9 cellular contexts compared by ENCODE assay signal in genomic region chr22:22810018-22810427, GRCh38.
DNase-seq lines count a peak whose midpoint lies in the region; ATAC-seq and TF ChIP-seq lines count a peak whose summit lies in the region.
"Had no signal": no experiment of that assay in that cellular context is flagged by ENCODE, and none has a peak within 500 bp of the region (broad histone marks: within the 10 kb centered on the region; RNA-seq: fewer than 3 reads in every experiment).

No MANE protein-coding gene starts in this region.

- H3K4me3 ChIP-seq in brain microvascular endothelial cell (ENCODE audit: low read depth, low read length) (no peak overlapping the region), lung (no peak overlapping the region)
- H3K4me3 ChIP-seq: BLaER1 treated with 17β-estradiol and CSF1 and Interleukin-3, amounts not matched to agents 10 nM and 100 nM had no signal

- TF ChIP-seq CTCF in brain microvascular endothelial cell (IDR thresholded peaks at IDR 0.05; ENCODE audit: low read depth, low read length, missing control alignments) (peak; percentile 87), lung (IDR thresholded peaks at IDR 0.05; ENCODE audit: control extremely low read depth, extremely low read depth) (no peak)

- peaks cover 0 to 2% of the 10 kb centered on the region in 2 donors for H3K9me3 ChIP-seq in lung (ENCODE audit: control insufficient read depth in 2 of 2, insufficient read depth in 1 of 2, low read length in 1 of 2)
- H3K9me3 ChIP-seq: BLaER1 treated with 17β-estradiol and CSF1 and Interleukin-3, amounts not matched to agents 10 nM and 100 nM had no signal

- H3K27ac ChIP-seq in brain microvascular endothelial cell: no peak overlapping the region
- H3K27ac ChIP-seq in lung (ENCODE audit: low read depth in 1 of 2, low read length in 1 of 2): no peak overlapping the region
- H3K27ac ChIP-seq: BLaER1 treated with 17β-estradiol and CSF1 and Interleukin-3, amounts not matched to agents 10 nM and 100 nM had no signal

- ATAC-seq in lung (ENCODE audit: insufficient read depth, low FRiP score) (no peak), HG02759 (IDR thresholded peaks at IDR 0.05; ENCODE audit: unreplicated experiment) (no peak), HG03097 (IDR thresholded peaks at IDR 0.05; ENCODE audit: low FRiP score, unreplicated experiment) (no peak)

- WGBS in lung, 2 donors: 61% methylated on average over 5 of the region's 5 CpGs

- no peaks in the 10 kb centered on the region for H3K4me1 ChIP-seq in lung (ENCODE audit: control insufficient read depth in 2 of 2, insufficient read depth in 2 of 2, low read length in 2 of 2)

- H3K27me3 ChIP-seq in brain microvascular endothelial cell (replicated peaks) (peaks cover 17% of the 10 kb centered on the region), lung (ENCODE audit: control insufficient read depth, insufficient read depth) (no peaks in the 10 kb centered on the region)
- H3K27me3 ChIP-seq: BLaER1 treated with 17β-estradiol and CSF1 and Interleukin-3, amounts not matched to agents 10 nM and 100 nM had no signal

- DNase-seq in NCI-H2196 (lab: John Stamatoyannopoulos, UW; ENCODE audit: unreplicated experiment) (peak; percentile 15), NCI-H2196 treated with DMSO at 0.1 percent for 48 hours (lab: John Stamatoyannopoulos, UW; ENCODE audit: unreplicated experiment) (no peak), T-helper 9 cell (peak; percentile 80), brain microvascular endothelial cell (no peak), lung (ENCODE audit: low spot score) (peak; percentile 28)
- peak; percentile 29 for DNase-seq in stimulated activated CD8-positive, alpha-beta memory T cell treated with anti-CD3 and anti-CD28 coated beads, Interleukin-7, amount 100 ng/mL, for 24 hours (ENCODE audit: low read depth)

- H3K36me3 ChIP-seq in brain microvascular endothelial cell (replicated peaks) (no peaks in the 10 kb centered on the region), lung (ENCODE audit: control insufficient read depth in 2 of 2, insufficient read depth in 2 of 2, low read length in 2 of 2) (no peaks in the 10 kb centered on the region)
- H3K36me3 ChIP-seq: BLaER1 treated with 17β-estradiol and CSF1 and Interleukin-3, amounts not matched to agents 10 nM and 100 nM had no signal

- in situ Hi-C loops in brain microvascular endothelial cell (cut with HindIII; ENCODE audit: low pct_ligation_motif_present, low sequenced_read_pairs): no loop called here

Comparison
In these comparisons a context has a peak if more than half of its experiments do, and no peak if none do; other contexts are left out.
1. DNase-seq: peak in NCI-H2196 (single experiment), T-helper 9 cell (single experiment), lung (single experiment) and stimulated activated CD8-positive, alpha-beta memory T cell treated with anti-CD3 and anti-CD28 coated beads, Interleukin-7, amount 100 ng/mL, for 24 hours (single experiment); none in NCI-H2196 treated with DMSO at 0.1 percent for 48 hours (single experiment) and brain microvascular endothelial cell (single experiment).